ENCODE assay signal across 9 cellular contexts in genomic region chr6:118284736-118285360, GRCh38.
DNase-seq lines count a peak whose midpoint lies in the region; ATAC-seq and TF ChIP-seq lines count a peak whose summit lies in the region.
"Had no signal": no experiment of that assay in that cellular context is flagged by ENCODE, and none has a peak within 500 bp of the region (broad histone marks: within the 10 kb centered on the region; RNA-seq: fewer than 3 reads in every experiment).

No MANE protein-coding gene starts in this region.

- DNase-seq in BJ (ENCODE audit: low read depth) = no peak
- peak; percentile 70 for DNase-seq in NCI-H1105 treated with DMSO at 0.1 percent for 48 hours (lab: John Stamatoyannopoulos, UW)
- DNase-seq in dedifferentiated amniotic fluid mesenchymal stem cell (ENCODE audit: extremely low spot score) = peak; percentile 34
- DNase-seq in midbrain (lab: John Stamatoyannopoulos, UW) = peak; percentile 36
- no peak for DNase-seq in activated T-cell treated with anti-CD3 and anti-CD28 coated beads, Interleukin-2, amount 50 U/mL, for 4 hours
- no peak for DNase-seq in anterior cingulate cortex (lab: John Stamatoyannopoulos, UW)
- DNase-seq: stimulated activated CD4-positive, alpha-beta T cell treated with anti-CD3 and anti-CD28 coated beads, Interleukin-2, amount 100 ng/mL, for 48 hours had no signal

- no peaks in the 10 kb centered on the region for H3K27me3 Mint-ChIP-seq in activated T-cell treated with anti-CD3 and anti-CD28 coated beads, Interleukin-2, amount 50 U/mL, for 4 hours (ENCODE audit: low read depth)

- POLR2A ChIA-PET in BJ (lab: Charles Lee) = no interaction called here

- peaks cover 1% of the 10 kb centered on the region for H3K27me3 ChIP-seq in BJ (ENCODE audit: control insufficient read depth, insufficient read depth, low read length)

- CTCF ChIA-PET in BJ (lab: Yijun Ruan, JAX) = interaction anchor here (0.5 to 7.5 kb wide), 20 partner anchors 11 to 825 kb away, joined by 3 to 75 read pairs (median 4); no protein-coding TSS in a partner anchor

- TF ChIP-seq CTCF in BJ (IDR thresholded peaks at IDR 0.05; ENCODE audit: insufficient read depth, low read depth, low read length) = peak; percentile 53

- H3K36me3 Mint-ChIP-seq in activated T-cell treated with anti-CD3 and anti-CD28 coated beads, Interleukin-2, amount 50 U/mL, for 4 hours (ENCODE audit: insufficient read depth) = no peaks in the 10 kb centered on the region

- no peak for ATAC-seq in activated T-cell treated with anti-CD3 and anti-CD28 coated beads, Interleukin-2, amount 50 U/mL, for 4 hours
- ATAC-seq in HG03108 (IDR thresholded peaks at IDR 0.05; ENCODE audit: unreplicated experiment) (no peak), HG02571 (IDR thresholded peaks at IDR 0.05; ENCODE audit: unreplicated experiment) (no peak)

- H3K36me3 ChIP-seq in BJ (ENCODE audit: control insufficient read depth, insufficient read depth, low read length) = no peaks in the 10 kb centered on the region

- H3K4me3 Mint-ChIP-seq in activated T-cell treated with anti-CD3 and anti-CD28 coated beads, Interleukin-2, amount 50 U/mL, for 4 hours = no peak overlapping the region

- no peaks in the 10 kb centered on the region for H3K9me3 Mint-ChIP-seq in activated T-cell treated with anti-CD3 and anti-CD28 coated beads, Interleukin-2, amount 50 U/mL, for 4 hours

- H3K4me1 Mint-ChIP-seq in activated T-cell treated with anti-CD3 and anti-CD28 coated beads, Interleukin-2, amount 50 U/mL, for 4 hours (ENCODE audit: low read depth) = no peaks in the 10 kb centered on the region

- no peak overlapping the region for H3K4me3 ChIP-seq in BJ (ENCODE audit: low read depth, low read length)

Comparison
In these comparisons a context has a peak if more than half of its experiments do, and no peak if none do; other contexts are left out.
1. DNase-seq: peak in NCI-H1105 treated with DMSO at 0.1 percent for 48 hours (single experiment), dedifferentiated amniotic fluid mesenchymal stem cell (single experiment) and midbrain (single experiment); none in BJ (single experiment), activated T-cell treated with anti-CD3 and anti-CD28 coated beads, Interleukin-2, amount 50 U/mL, for 4 hours (single experiment) and anterior cingulate cortex (0 of 58).